9 cellular contexts compared by ENCODE assay signal in the genomic region with DNA sequence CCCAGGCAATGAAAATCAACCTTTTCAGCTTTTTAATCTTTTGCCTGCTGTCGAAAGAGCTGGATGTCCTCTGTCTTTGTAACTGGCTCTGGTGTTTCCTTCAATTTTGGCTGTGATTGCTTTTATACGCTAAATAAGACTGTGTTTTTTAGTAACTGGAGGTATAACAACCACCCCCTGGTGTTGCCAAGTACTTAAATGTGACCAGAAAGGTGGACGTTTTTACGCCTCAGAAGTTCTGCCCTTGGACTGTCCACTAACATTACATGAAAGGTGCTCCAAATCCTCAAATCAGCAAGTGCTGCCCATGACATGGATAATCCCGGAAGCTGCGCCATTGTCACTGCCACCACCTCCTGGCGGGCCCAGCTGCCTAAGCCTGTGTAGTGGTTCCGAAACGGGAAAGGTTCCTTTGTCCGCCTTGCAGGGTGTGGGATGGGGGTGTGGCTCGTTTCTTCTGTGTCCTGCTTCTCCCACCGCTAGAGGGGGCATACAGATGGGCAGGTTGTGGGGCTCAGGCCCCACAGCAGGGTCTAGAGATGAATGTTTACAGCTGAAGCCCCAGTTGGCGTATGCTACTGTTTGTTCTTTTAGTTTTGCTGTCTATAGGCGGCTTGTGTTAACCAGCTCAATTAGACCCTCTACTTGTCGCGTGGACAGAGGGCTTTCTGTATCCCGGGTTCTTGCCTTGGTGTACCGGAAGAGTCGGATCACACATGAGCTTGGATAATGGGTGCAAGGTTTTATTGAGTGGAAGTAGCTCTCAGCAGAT.
A peak's percentile ranks its signal among the peaks of the same experiment; 100 is the strongest.
DNase-seq lines count a peak whose midpoint lies in the region; ATAC-seq, FAIRE-seq and TF ChIP-seq lines count a peak whose summit lies in the region.
"Had no signal": no experiment of that assay in that cellular context is flagged by ENCODE, and none has a peak within 500 bp of the region (broad histone marks: within the 10 kb centered on the region; RNA-seq: fewer than 3 reads in every experiment).

No MANE protein-coding gene starts in this region.

- DNase-seq in NCI-H1436 (lab: John Stamatoyannopoulos, UW): peak; percentile 43
- DNase-seq in NCI-H1436 treated with DMSO at 0.1 percent for 48 hours (lab: John Stamatoyannopoulos, UW): no peak
- DNase-seq in MM.1S: no peak
- no peak for DNase-seq in GM12878 (ENCODE audit: low read depth, low spot score)
- peak; percentile 71 for DNase-seq in mesendoderm
- no peak for DNase-seq in C1 segment of cervical spinal cord (lab: John Stamatoyannopoulos, UW)
- no peak for DNase-seq in naive thymus-derived CD4-positive, alpha-beta T cell
- DNase-seq: CD4-positive, CD25-positive, alpha-beta regulatory T cell had no signal

- no peak overlapping the region for H3K4me3 ChIP-seq in MM.1S (ENCODE audit: low read length)
- H3K4me3 ChIP-seq in GM12878: no peak overlapping the region
- H3K4me3 ChIP-seq in mesendoderm (ENCODE audit: low read length): no peak overlapping the region
- H3K4me3 ChIP-seq in naive thymus-derived CD4-positive, alpha-beta T cell (ENCODE audit: low read length): no peak overlapping the region

- no peak overlapping the region for H3K56ac ChIP-seq in mesendoderm (ENCODE audit: low read length)

- no peak overlapping the region for H3K18ac ChIP-seq in mesendoderm (ENCODE audit: low read length)

- H3K27me3 Mint-ChIP-seq in naive thymus-derived CD4-positive, alpha-beta T cell: peaks cover 0 to 3% (median 0%) of the 10 kb centered on the region in 5 donors

- H3K4me1 Mint-ChIP-seq in naive thymus-derived CD4-positive, alpha-beta T cell: peaks cover 3 to 18% (median 8%) of the 10 kb centered on the region in 7 donors

- H3K36me3 Mint-ChIP-seq in naive thymus-derived CD4-positive, alpha-beta T cell: no peaks in the 10 kb centered on the region
- H3K36me3 Mint-ChIP-seq: CD4-positive, CD25-positive, alpha-beta regulatory T cell had no signal

- H3K79me2 ChIP-seq in MM.1S (ENCODE audit: low read length) (no peaks in the 10 kb centered on the region), GM12878 (ENCODE audit: control insufficient read depth, insufficient read depth, low read length) (no peaks in the 10 kb centered on the region), mesendoderm (ENCODE audit: control insufficient read depth, insufficient read depth, low read length) (no peaks in the 10 kb centered on the region)

- H3K4me1 ChIP-seq in MM.1S (ENCODE audit: low read length) (no peaks in the 10 kb centered on the region), GM12878 (ENCODE audit: control insufficient read depth, insufficient read depth, low read length) (no peaks in the 10 kb centered on the region), mesendoderm (ENCODE audit: control insufficient read depth, low read depth, low read length) (no peaks in the 10 kb centered on the region)
- peaks cover 0 to 7% of the 10 kb centered on the region in 2 donors for H3K4me1 ChIP-seq in naive thymus-derived CD4-positive, alpha-beta T cell (ENCODE audit: control insufficient read depth in 2 of 2, insufficient read depth in 2 of 2, low read length in 2 of 2)

- TF ChIP-seq EP300 in GM12878 (IDR thresholded peaks at IDR 0.05; ENCODE audit: borderline replicate concordance in 1 of 2, control insufficient read depth in 1 of 2, low read depth in 2 of 2, low read length in 2 of 2): no peak

- no peaks in the 10 kb centered on the region for H3K9me2 ChIP-seq in MM.1S (replicated peaks; ENCODE audit: insufficient read depth, low read length)

- TF ChIP-seq POLR2A in GM12878 (IDR thresholded peaks at IDR 0.05; ENCODE audit: low read depth, low read length): no peak

- no peak overlapping the region for H3K23ac ChIP-seq in mesendoderm (ENCODE audit: low read length)

- SMC1A ChIA-PET in GM12878 (lab: Charles Lee; ENCODE audit: uncharacterized antibody, unreplicated experiment): no interaction called here

- in situ Hi-C loops in GM12878 (cut with MboI): no loop called here

- H4K5ac ChIP-seq in mesendoderm (ENCODE audit: low read length): no peak overlapping the region

- H2AFZ ChIP-seq in MM.1S (ENCODE audit: low read length) (no peak overlapping the region), GM12878 (ENCODE audit: control insufficient read depth, low read depth, low read length) (no peak overlapping the region)

- TF ChIP-seq CTCF in MM.1S (IDR thresholded peaks at IDR 0.05; ENCODE audit: low read length) (peak; percentile 44), GM12878 (IDR thresholded peaks at IDR 0.05 in 2 of 3, conservative IDR thresholded peaks at IDR 0.05 in 1 of 3; ENCODE audit: control insufficient read depth in 2 of 3, extremely low read depth in 1 of 3, insufficient read depth in 1 of 3, low read depth in 3 of 3, low read length in 3 of 3) (peak; percentile 31 to 50 (median 39); a peak in 4 of 6 replicates)

- no peak overlapping the region for H2AK5ac ChIP-seq in mesendoderm (ENCODE audit: low read length)

- no peak for TF ChIP-seq RAD21 in GM12878 (IDR thresholded peaks at IDR 0.05; ENCODE audit: insufficient read depth, low read depth, low read length)

- H4K8ac ChIP-seq in mesendoderm (ENCODE audit: low read depth, low read length): no peak overlapping the region

- no peak overlapping the region for H2BK5ac ChIP-seq in mesendoderm (ENCODE audit: low read length)

- H3K79me1 ChIP-seq in mesendoderm (ENCODE audit: low read length): no peaks in the 10 kb centered on the region

- ATAC-seq in GM12878: peak; percentile 67
- no peak for ATAC-seq in GM18873 (IDR thresholded peaks at IDR 0.05; ENCODE audit: low FRiP score, unreplicated experiment)
- ATAC-seq in naive thymus-derived CD4-positive, alpha-beta T cell: no peak

- WGBS in GM12878 (ENCODE audit: insufficient coverage, insufficient replicate concordance, low lambda C conversion rate, missing lambda C conversion rate): 50% methylated on average over 19 of the region's 19 CpGs
- WGBS in mesendoderm (ENCODE audit: extremely low coverage, insufficient coverage, low lambda C conversion rate): no CpG with 5 or more reads among the region's 19 CpGs

- peaks cover 10% of the 10 kb centered on the region; the same call in 1 of the 2 replicates for H3K27me3 ChIP-seq in MM.1S (replicated peaks; ENCODE audit: insufficient read depth, low read length)
- H3K27me3 ChIP-seq in GM12878 (replicated peaks in 1 of 2; ENCODE audit: control insufficient read depth in 2 of 2, insufficient read depth in 2 of 2, low read length in 1 of 2): 0 out of 4 replicates have a peak, but pooled peaks cover 0 to 2% of the 10 kb centered on the region in 2 experiments
- H3K27me3 ChIP-seq in mesendoderm (ENCODE audit: insufficient read depth, low read length, poor library complexity): no peaks in the 10 kb centered on the region
- H3K27me3 ChIP-seq in naive thymus-derived CD4-positive, alpha-beta T cell (ENCODE audit: control insufficient read depth in 2 of 2, insufficient read depth in 2 of 2, low read length in 2 of 2): no peaks in the 10 kb centered on the region

- H3K27ac ChIP-seq in MM.1S (ENCODE audit: low read length) (no peak overlapping the region), GM12878 (ENCODE audit: control insufficient read depth, insufficient read depth) (no peak overlapping the region), mesendoderm (ENCODE audit: low read depth, low read length) (no peak overlapping the region)
- H3K27ac ChIP-seq in naive thymus-derived CD4-positive, alpha-beta T cell (ENCODE audit: low read depth, low read length): no peak overlapping the region

- H3K36me3 ChIP-seq in MM.1S (replicated peaks; ENCODE audit: insufficient read depth, low read length): no peaks in the 10 kb centered on the region
- H3K36me3 ChIP-seq in GM12878 (ENCODE audit: control insufficient read depth in 2 of 2, insufficient read depth in 2 of 2, low read length in 1 of 2): no peaks in the 10 kb centered on the region
- no peaks in the 10 kb centered on the region for H3K36me3 ChIP-seq in mesendoderm (ENCODE audit: control insufficient read depth, insufficient read depth, low read length)
- no peaks in the 10 kb centered on the region for H3K36me3 ChIP-seq in naive thymus-derived CD4-positive, alpha-beta T cell (ENCODE audit: control insufficient read depth in 2 of 3, insufficient read depth in 3 of 3, low read length in 3 of 3)

- H3K4ac ChIP-seq in mesendoderm (ENCODE audit: low read depth, low read length): no peak overlapping the region

- H3K4me2 ChIP-seq in MM.1S (ENCODE audit: low read depth, low read length) (no peak overlapping the region), GM12878 (ENCODE audit: control insufficient read depth, insufficient read depth) (no peak overlapping the region), mesendoderm (ENCODE audit: low read length) (no peak overlapping the region)

- no peak overlapping the region for H2BK15ac ChIP-seq in mesendoderm (replicated peaks; ENCODE audit: low read depth)

- no peak overlapping the region for H3K4me3 Mint-ChIP-seq in naive thymus-derived CD4-positive, alpha-beta T cell
- H3K4me3 Mint-ChIP-seq: CD4-positive, CD25-positive, alpha-beta regulatory T cell had no signal

- H2BK120ac ChIP-seq in mesendoderm (ENCODE audit: low read depth, low read length): no peak overlapping the region

- H3K9ac ChIP-seq in MM.1S (ENCODE audit: low read length) (no peak overlapping the region), GM12878 (ENCODE audit: control insufficient read depth, insufficient read depth, low read length) (no peak overlapping the region), mesendoderm (ENCODE audit: low read length) (no peak overlapping the region)

- POLR2A ChIA-PET in GM12878 (lab: Charles Lee): no interaction called here
- POLR2A ChIA-PET in naive thymus-derived CD4-positive, alpha-beta T cell (lab: Charles Lee): interaction anchor here (0.6 kb wide), 1 partner anchor 153 kb away, joined by 3 read pairs; no protein-coding TSS in a partner anchor

- no TSS peak for BruUV-seq in GM12878 (replicated peaks; lab: Mats Ljungman, UMichigan)

- H4K20me1 ChIP-seq in MM.1S (ENCODE audit: insufficient read depth, low read length) (no peaks in the 10 kb centered on the region), GM12878 (ENCODE audit: control insufficient read depth, insufficient read depth) (no peaks in the 10 kb centered on the region)

- H3K27ac Mint-ChIP-seq in naive thymus-derived CD4-positive, alpha-beta T cell: no peak overlapping the region
- H3K27ac Mint-ChIP-seq: CD4-positive, CD25-positive, alpha-beta regulatory T cell had no signal

- CTCF ChIA-PET in GM12878 (lab: Yijun Ruan, JAX): interaction anchor here (0.8 to 4.3 kb wide), 6 partner anchors 32 to 487 kb away, joined by 3 to 35 read pairs (median 3); partner anchors contain the start of gene ESS2
- CTCF ChIA-PET in naive thymus-derived CD4-positive, alpha-beta T cell (lab: Charles Lee): interaction anchor here (1.5 to 1.6 kb wide), 2 partner anchors 136 to 139 kb away, joined by 5 to 8 read pairs; no protein-coding TSS in a partner anchor

- H3F3A ChIP-seq in MM.1S (ENCODE audit: insufficient read depth, low read length): no peaks in the 10 kb centered on the region

- no peak for FAIRE-seq in GM12878 (lab: Jason Lieb, UNC)

- H3K9me3 Mint-ChIP-seq in naive thymus-derived CD4-positive, alpha-beta T cell: no peaks in the 10 kb centered on the region
- H3K9me3 Mint-ChIP-seq: CD4-positive, CD25-positive, alpha-beta regulatory T cell had no signal

- RAD21 ChIA-PET in GM12878 (lab: Charles Lee; ENCODE audit: unreplicated experiment): interaction anchor here (0.9 kb wide), 1 partner anchor 152 kb away, joined by 3 read pairs; the partner anchor contains the start of gene CDC45

- intact Hi-C loops in GM12878 (cut with micrococcal nuclease; ENCODE audit: unreplicated experiment): loop anchor here (2.0 to 10.0 kb wide), 4 partner anchors 137 to 453 kb away; partner anchors contain the start of genes CDC45, SLC25A1 and UFD1
- intact Hi-C loops in naive thymus-derived CD4-positive, alpha-beta T cell (cut with micrococcal nuclease): loop anchor here (2.0 to 5.0 kb wide), 3 partner anchors 150 to 413 kb away; no protein-coding TSS in a partner anchor

- H3K9me3 ChIP-seq in MM.1S (replicated peaks; ENCODE audit: insufficient read depth, low read length) (no peaks in the 10 kb centered on the region), GM12878 (replicated peaks; ENCODE audit: control insufficient read depth, insufficient read depth, low read length) (no peaks in the 10 kb centered on the region)
- H3K9me3 ChIP-seq in naive thymus-derived CD4-positive, alpha-beta T cell (ENCODE audit: control insufficient read depth in 2 of 3, low read length in 3 of 3): no peaks in the 10 kb centered on the region

Comparison
In these comparisons a context has a peak if more than half of its experiments do, and no peak if none do; other contexts are left out.
1. DNase-seq: peak in NCI-H1436 (single experiment) and mesendoderm (single experiment); none in NCI-H1436 treated with DMSO at 0.1 percent for 48 hours (single experiment), MM.1S (single experiment), GM12878 (single experiment), C1 segment of cervical spinal cord (0 of 14) and naive thymus-derived CD4-positive, alpha-beta T cell (0 of 9).